ENCODE assay signal across 9 cellular contexts in genomic region chr11:125881291-125881690, GRCh38. TPM values are rescaled to one million over a fixed set of nuclear protein-coding genes. Genes with fewer than 3 reads are reported as not detected.
"Had no signal": no experiment of that assay in that cellular context is flagged by ENCODE, and none has a peak within 500 bp of the region (broad histone marks: within the 10 kb centered on the region; RNA-seq: fewer than 3 reads in every experiment).

No MANE protein-coding gene starts in this region.

- H3K27ac ChIP-seq: HL-60 had no signal

- FAIRE-seq: H1, H54, HepG2 had no signal

- DNase-seq: H9, HCEC 1CT had no signal

- H3K4me3 ChIP-seq: GM23338 had no signal

- ATAC-seq: GM23338, HepG2 had no signal

RNA-seq across cellular contexts. Expression of gene DDX25, which starts 23.0 kb away (rescaled TPM):
- total RNA-seq: HT1080 had no signal

RNA-seq across cellular contexts. Expression of gene PATE4, which starts 48.2 kb away (rescaled TPM):
- total RNA-seq: GM23338, H1, H9, HepG2, HT1080 had no signal
- polyA plus RNA-seq: GM23338, H1, HepG2, IgD-negative memory B cell had no signal
